17 cellular contexts compared by ENCODE assay signal in genomic region chr5:11734369-11734768, GRCh38.
DNase-seq lines count a peak whose midpoint lies in the region; ATAC-seq, FAIRE-seq and TF ChIP-seq lines count a peak whose summit lies in the region.
"Had no signal": no experiment of that assay in that cellular context is flagged by ENCODE, and none has a peak within 500 bp of the region (broad histone marks: within the 10 kb centered on the region; RNA-seq: fewer than 3 reads in every experiment).

No MANE protein-coding gene starts in this region.

- CTCF ChIA-PET in HepG2 (lab: Yijun Ruan, JAX; ENCODE audit: low intra/inter-chr PET ratio, low total read pairs) (no interaction called here), PC-3 (lab: Charles Lee) (no interaction called here)

- intact Hi-C loops in right lobe of liver (cut with DNase I), result no loop called here
- intact Hi-C loops in HepG2 (cut with micrococcal nuclease; ENCODE audit: unreplicated experiment), result no loop called here
- intact Hi-C loops in PC-3 (cut with micrococcal nuclease), result no loop called here
- intact Hi-C loops in adrenal gland (cut with DNase I), result no loop called here
- intact Hi-C loops in heart right ventricle (cut with DNase I), result no loop called here

- H2AFZ ChIP-seq in HepG2 (ENCODE audit: low read length), result no peak overlapping the region
- no peak overlapping the region for H2AFZ ChIP-seq in PC-3 (ENCODE audit: low read length)

- DNase-seq in right lobe of liver (no peak), HepG2 (ENCODE audit: low spot score) (no peak), LNCaP clone FGC (ENCODE audit: low read depth) (peak; percentile 49), PC-3 (peak; percentile 61), adrenal gland (no peak), MV-4-11 (lab: John Stamatoyannopoulos, UW) (no peak), heart right ventricle (no peak)
- DNase-seq: CD4-positive, alpha-beta memory T cell; DMS79 treated with DMSO at 0.1 percent for 48 hours; GF-D8; GOT3; H7; HFFc6 had no signal

- H3K36me3 ChIP-seq in right lobe of liver, result no peaks in the 10 kb centered on the region
- no peaks in the 10 kb centered on the region for H3K36me3 ChIP-seq in HepG2 (replicated peaks in 1 of 2; ENCODE audit: control insufficient read depth in 1 of 2, insufficient read depth in 2 of 2, low read length in 2 of 2)
- no peaks in the 10 kb centered on the region for H3K36me3 ChIP-seq in PC-3 (ENCODE audit: low read depth, low read length)
- H3K36me3 ChIP-seq in adrenal gland (replicated peaks in 1 of 2), result no peaks in the 10 kb centered on the region
- no peaks in the 10 kb centered on the region for H3K36me3 ChIP-seq in heart right ventricle
- H3K36me3 ChIP-seq: BLaER1 had no signal

- H3K4me2 ChIP-seq in HepG2 (ENCODE audit: low read depth, low read length), result no peak overlapping the region
- H3K4me2 ChIP-seq in PC-3 (ENCODE audit: low read length), result no peak overlapping the region
- H3K4me2 ChIP-seq: A549, BLaER1 had no signal

- H3K27ac ChIP-seq in right lobe of liver (peak overlapping the region in 1 of 3 donors; percentile 75), HepG2 (ENCODE audit: extremely low read length, insufficient read depth, low read length) (no peak overlapping the region), PC-3 (ENCODE audit: low read length) (no peak overlapping the region), adrenal gland (no peak overlapping the region), heart right ventricle (no peak overlapping the region)
- H3K27ac ChIP-seq: A549, BLaER1 had no signal

- H3K9ac ChIP-seq in HepG2 (ENCODE audit: insufficient read depth, low read depth, low read length) (no peak overlapping the region), PC-3 (ENCODE audit: low read length) (no peak overlapping the region)
- H3K9ac ChIP-seq: BLaER1 had no signal

- H3K4me3 ChIP-seq in right lobe of liver, result no peak overlapping the region
- H3K4me3 ChIP-seq in HepG2 (replicated peaks in 1 of 3; ENCODE audit: insufficient read depth in 1 of 3, low read depth in 2 of 3, low read length in 3 of 3), result no peak overlapping the region
- peak overlapping the region; percentile 7; the same call in 1 of the 2 replicates for H3K4me3 ChIP-seq in LNCaP clone FGC (ENCODE audit: low read depth, low read length)
- no peak overlapping the region for H3K4me3 ChIP-seq in PC-3 (ENCODE audit: low read length)
- H3K4me3 ChIP-seq in adrenal gland, result no peak overlapping the region
- H3K4me3 ChIP-seq in heart right ventricle, result no peak overlapping the region
- H3K4me3 ChIP-seq: A549, BLaER1 had no signal

- 44% methylated on average over 1 of the region's 1 CpG for WGBS in right lobe of liver (ENCODE audit: insufficient coverage, low coverage, low lambda C conversion rate, missing lambda C conversion rate)
- WGBS in HepG2 (ENCODE audit: low lambda C conversion rate), result 7% methylated on average over 1 of the region's 1 CpG
- 63 to 76% (median 71%) methylated on average over 1 of the region's 1 CpG for WGBS in adrenal gland, 4 donors
- WGBS in heart right ventricle, 2 donors, result 90 to 91% methylated on average over 1 of the region's 1 CpG

- ATAC-seq in right lobe of liver (peak; percentile 8 to 67 (median 42)), HepG2 (no peak), PC-3 (peak; percentile 80), heart right ventricle (no peak)
- ATAC-seq: A549, HCT116 had no signal

- in situ Hi-C loops in HepG2 (cut with HindIII; ENCODE audit: extremely low pct_ligation_motif_present, low pct_unique_long_range_greater_than_20kb), result no loop called here

- BruUV-seq in HepG2 (replicated peaks; lab: Mats Ljungman, UMichigan) (no TSS peak), PC-3 (replicated peaks; lab: Mats Ljungman, UMichigan) (no TSS peak)

- no peaks in the 10 kb centered on the region; the same call in 1 of the 2 replicates for H3K9me2 ChIP-seq in PC-3 (replicated peaks; ENCODE audit: low read length)

- TF ChIP-seq RAD21 in HepG2 (CRISPR knock-in tag; IDR thresholded peaks at IDR 0.05), result no peak

- no peaks in the 10 kb centered on the region for H3F3A ChIP-seq in PC-3 (ENCODE audit: low read length, unreplicated experiment)

- TF ChIP-seq POLR2A in right lobe of liver (IDR thresholded peaks at IDR 0.05) (no peak), HepG2 (IDR thresholded peaks at IDR 0.05; ENCODE audit: insufficient read depth in 1 of 2, low read depth in 2 of 2, low read length in 2 of 2) (no peak), adrenal gland (IDR thresholded peaks at IDR 0.05) (no peak)

- H3K27me3 ChIP-seq in right lobe of liver (no peaks in the 10 kb centered on the region), HepG2 (ENCODE audit: control insufficient read depth in 1 of 2, insufficient read depth in 2 of 2, low read length in 2 of 2) (no peaks in the 10 kb centered on the region), PC-3 (ENCODE audit: low read length) (no peaks in the 10 kb centered on the region), adrenal gland (no peaks in the 10 kb centered on the region), heart right ventricle (no peaks in the 10 kb centered on the region)
- H3K27me3 ChIP-seq: BLaER1 had no signal

- no peak for FAIRE-seq in HepG2 (lab: Jason Lieb, UNC)
- FAIRE-seq: A549, HTR-8/SVneo had no signal

- H3K9me3 ChIP-seq in right lobe of liver (no peaks in the 10 kb centered on the region), HepG2 (ENCODE audit: low read length) (no peaks in the 10 kb centered on the region), PC-3 (ENCODE audit: low read length) (no peaks in the 10 kb centered on the region), adrenal gland (replicated peaks in 1 of 3) (no peaks in the 10 kb centered on the region), heart right ventricle (peaks cover 0 to 4% (median 0%) of the 10 kb centered on the region in 11 donors)
- H3K9me3 ChIP-seq: BLaER1 had no signal

- H3K79me2 ChIP-seq in HepG2 (ENCODE audit: insufficient read depth, low read length), result no peaks in the 10 kb centered on the region
- H3K79me2 ChIP-seq in PC-3 (ENCODE audit: low read length), result no peaks in the 10 kb centered on the region

- H3K4me1 ChIP-seq in right lobe of liver (peaks cover 0 to 23% (median 13%) of the 10 kb centered on the region in 4 donors), HepG2 (ENCODE audit: insufficient read depth, low read length) (peaks cover 27% of the 10 kb centered on the region), PC-3 (ENCODE audit: insufficient read depth, low read length) (peaks cover 10% of the 10 kb centered on the region), adrenal gland (replicated peaks in 1 of 2) (no peaks in the 10 kb centered on the region), heart right ventricle (no peaks in the 10 kb centered on the region)
- H3K4me1 ChIP-seq: A549, BLaER1 had no signal

- H4K20me1 ChIP-seq in HepG2 (ENCODE audit: insufficient read depth, low read length) (no peaks in the 10 kb centered on the region), PC-3 (ENCODE audit: low read length) (no peaks in the 10 kb centered on the region)
- H4K20me1 ChIP-seq: BLaER1 had no signal

- POLR2A ChIA-PET in HepG2 (lab: Yijun Ruan, JAX), result no interaction called here
- POLR2A ChIA-PET in PC-3 (lab: Charles Lee; ENCODE audit: unreplicated experiment), result no interaction called here

- TF ChIP-seq CTCF in right lobe of liver (IDR thresholded peaks at IDR 0.05) (no peak), HepG2 (CRISPR knock-in tag; IDR thresholded peaks at IDR 0.05) (no peak), LNCaP clone FGC (IDR thresholded peaks at IDR 0.05; ENCODE audit: control insufficient read depth, extremely low read depth, insufficient read depth) (no peak), PC-3 (conservative IDR thresholded peaks at IDR 0.05; ENCODE audit: low read depth, low read length) (no peak), adrenal gland (IDR thresholded peaks at IDR 0.05) (no peak), heart right ventricle (IDR thresholded peaks at IDR 0.05) (no peak)

- no peak for TF ChIP-seq EP300 in HepG2 (IDR thresholded peaks at IDR 0.05; ENCODE audit: low read depth in 2 of 2, low read length in 2 of 2)
- no peak for TF ChIP-seq EP300 in HepG2 (CRISPR knock-in tag; IDR thresholded peaks at IDR 0.05; ENCODE audit: borderline replicate concordance)

TF ChIP-seq in HepG2, 621 proteins besides CTCF, POLR2A, EP300 and RAD21:
- TF ChIP-seq HMGA1 (CRISPR knock-in tag; conservative IDR thresholded peaks at IDR 0.05) (no peak), AGO2 (optimal IDR thresholded peaks at IDR 0.05; ENCODE audit: low read depth, low read length) (no peak)
TF ChIP-seq in HepG2: peak in this region for 0.

Comparison
In these comparisons a context has a peak if more than half of its experiments do, and no peak if none do; other contexts are left out.
1. ATAC-seq: peak in right lobe of liver (4 of 4) and PC-3 (single experiment); none in HepG2 (single experiment) and heart right ventricle (0 of 8).
2. DNase-seq: peak in LNCaP clone FGC (single experiment) and PC-3 (single experiment); none in right lobe of liver (0 of 3), HepG2 (single experiment), adrenal gland (0 of 7), MV-4-11 (single experiment) and heart right ventricle (0 of 2).